Comparison of ENCODE assay signal across 18 cellular contexts in genomic region chr2:171550613-171551012, GRCh38.
"Had no signal": no experiment of that assay in that cellular context is flagged by ENCODE, and none has a peak within 500 bp of the region (broad histone marks: within the 10 kb centered on the region; RNA-seq: fewer than 3 reads in every experiment).

No MANE protein-coding gene starts in this region.

- H3K27ac Mint-ChIP-seq: activated CD4-positive, alpha-beta memory T cell treated with anti-CD3 and anti-CD28 coated beads, Interleukin-2, amount 10 ng/mL, durations not matched to agents 7 days and 5 days; WTC11 had no signal

- ATAC-seq: activated T-cell treated with anti-CD3 and anti-CD28 coated beads, Interleukin-2, amount 50 U/mL, for 4 hours; left lobe of liver; right lobe of liver; WTC11 had no signal

- DNase-seq: activated CD4-positive, alpha-beta memory T cell treated with anti-CD3 and anti-CD28 coated beads, Interleukin-2, amount 10 ng/mL, durations not matched to agents 7 days and 5 days; activated CD4-positive, alpha-beta T cell treated with anti-CD3 and anti-CD28 coated beads for 4 hours; activated effector memory CD4-positive, alpha-beta T cell treated with Interleukin-2 at 50 U/mL for 16 hours; activated naive CD4-positive, alpha-beta T cell treated with anti-CD3 and anti-CD28 coated beads, Interleukin-2, amount 50 U/mL, for 16 hours; activated T-cell treated with anti-CD3 and anti-CD28 coated beads, Interleukin-2, amount 50 U/mL, for 4 hours; adrenal gland; caudate nucleus; effector CD4-positive, alpha-beta T cell; foreskin fibroblast; head of caudate nucleus; midbrain; ovary; right lobe of liver; spleen had no signal

- H3K9me3 Mint-ChIP-seq: activated CD4-positive, alpha-beta memory T cell treated with anti-CD3 and anti-CD28 coated beads, Interleukin-2, amount 10 ng/mL, durations not matched to agents 7 days and 5 days; activated T-cell treated with anti-CD3 and anti-CD28 coated beads, Interleukin-2, amount 50 U/mL, for 4 hours; neural crest cell; WTC11 had no signal

- H3K4me3 Mint-ChIP-seq: activated CD4-positive, alpha-beta memory T cell treated with anti-CD3 and anti-CD28 coated beads, Interleukin-2, amount 10 ng/mL, durations not matched to agents 7 days and 5 days; activated T-cell treated with anti-CD3 and anti-CD28 coated beads, Interleukin-2, amount 50 U/mL, for 4 hours; neural crest cell; WTC11 had no signal

- H3K4me1 Mint-ChIP-seq: activated CD4-positive, alpha-beta memory T cell treated with anti-CD3 and anti-CD28 coated beads, Interleukin-2, amount 10 ng/mL, durations not matched to agents 7 days and 5 days; neural crest cell; WTC11 had no signal

- FAIRE-seq: TTC549 had no signal
